Comparison of ENCODE assay signal across 1 cellular context in genomic region chr9:123929870-123930831, GRCh38.
TF ChIP-seq lines count a peak whose summit lies in the region.

Gene DENND1A (minus strand): TSS chr9:123930126. CDS start chr9:123929905, 221 bp downstream.

TF ChIP-seq in HepG2, 621 proteins besides CTCF, POLR2A, EP300 and RAD21 (continued from another document and continues in another):
- peak; percentile 73; the same call in 1 of the 2 replicates for TF ChIP-seq ZBTB2 (CRISPR knock-in tag; IDR thresholded peaks at IDR 0.05; ENCODE audit: low read depth)
- no peak for TF ChIP-seq EHMT2 (IDR thresholded peaks at IDR 0.05; ENCODE audit: borderline replicate concordance, low read depth, low read length)
- peak; percentile 93 for TF ChIP-seq ZFX (CRISPR knock-in tag; IDR thresholded peaks at IDR 0.05; ENCODE audit: low read depth)
- no peak for TF ChIP-seq ARHGAP35 (CRISPR knock-in tag; IDR thresholded peaks at IDR 0.05; ENCODE audit: borderline replicate concordance)
- TF ChIP-seq ZNF670 (CRISPR knock-in tag; IDR thresholded peaks at IDR 0.05; ENCODE audit: borderline replicate concordance), result no peak
- TF ChIP-seq NONO (IDR thresholded peaks at IDR 0.05), result no peak
- 0 out of 2 replicates have a peak, but pooled peaks have one; percentile 16 for TF ChIP-seq NONO (CRISPR knock-in tag; conservative IDR thresholded peaks at IDR 0.05)
- TF ChIP-seq ZMYM2 (CRISPR knock-in tag; IDR thresholded peaks at IDR 0.05), result 0 out of 2 replicates have a peak, but pooled peaks have one; percentile 35
- peak; percentile 23; the same call in 1 of the 2 replicates for TF ChIP-seq SPEN (CRISPR knock-in tag; IDR thresholded peaks at IDR 0.05; ENCODE audit: low read depth)
- no peak for TF ChIP-seq ZNF24 (IDR thresholded peaks at IDR 0.05)
- TF ChIP-seq ZNF460 (CRISPR knock-in tag; IDR thresholded peaks at IDR 0.05; ENCODE audit: borderline replicate concordance), result no peak
- TF ChIP-seq KDM5B (CRISPR knock-in tag; IDR thresholded peaks at IDR 0.05; ENCODE audit: borderline replicate concordance), result peak; percentile 93
- no peak for TF ChIP-seq MBD4 (IDR thresholded peaks at IDR 0.05; ENCODE audit: borderline replicate concordance, low read length)
- no peak for TF ChIP-seq ZFAT (CRISPR knock-in tag; conservative IDR thresholded peaks at IDR 0.05)
- TF ChIP-seq NFIB (CRISPR knock-in tag; IDR thresholded peaks at IDR 0.05; ENCODE audit: borderline replicate concordance), result no peak
- no peak for TF ChIP-seq MTA3 (CRISPR knock-in tag; IDR thresholded peaks at IDR 0.05)
- no peak for TF ChIP-seq ZNF484 (CRISPR knock-in tag; IDR thresholded peaks at IDR 0.05; ENCODE audit: borderline replicate concordance, low read depth)
- peak; percentile 94 for TF ChIP-seq ZNF687 (CRISPR knock-in tag; IDR thresholded peaks at IDR 0.05)
- no peak for TF ChIP-seq ZNF576 (CRISPR knock-in tag; IDR thresholded peaks at IDR 0.05)
- TF ChIP-seq FOXK1 (CRISPR knock-in tag; IDR thresholded peaks at IDR 0.05; ENCODE audit: borderline replicate concordance, low read depth), result no peak
- TF ChIP-seq THYN1 (CRISPR knock-in tag; IDR thresholded peaks at IDR 0.05; ENCODE audit: borderline replicate concordance, low read depth), result no peak
- no peak for TF ChIP-seq AFF4 (CRISPR knock-in tag; IDR thresholded peaks at IDR 0.05)
- 0 out of 2 replicates have a peak, but pooled peaks have one; percentile 24 for TF ChIP-seq ZNF710 (CRISPR knock-in tag; IDR thresholded peaks at IDR 0.05; ENCODE audit: borderline replicate concordance)
- TF ChIP-seq JARID2 (CRISPR knock-in tag; IDR thresholded peaks at IDR 0.05; ENCODE audit: insufficient replicate concordance), result no peak
- TF ChIP-seq ZNF547 (CRISPR knock-in tag; IDR thresholded peaks at IDR 0.05), result no peak
- TF ChIP-seq ZNF792 (CRISPR knock-in tag; IDR thresholded peaks at IDR 0.05), result 0 out of 2 replicates have a peak, but pooled peaks have one; percentile 34
- no peak for TF ChIP-seq ZNF777 (CRISPR knock-in tag; IDR thresholded peaks at IDR 0.05)
- no peak for TF ChIP-seq PAF1 (CRISPR knock-in tag; IDR thresholded peaks at IDR 0.05)
- no peak for TF ChIP-seq CEBPZ (IDR thresholded peaks at IDR 0.05; ENCODE audit: low read length)
- TF ChIP-seq MAF1 (CRISPR knock-in tag; IDR thresholded peaks at IDR 0.05; ENCODE audit: borderline replicate concordance), result no peak
- no peak for TF ChIP-seq GLMP (CRISPR knock-in tag; IDR thresholded peaks at IDR 0.05; ENCODE audit: borderline replicate concordance)
- 0 out of 2 replicates have a peak, but pooled peaks have one; percentile 12 for TF ChIP-seq ZNF766 (CRISPR knock-in tag; IDR thresholded peaks at IDR 0.05; ENCODE audit: borderline replicate concordance)
- no peak for TF ChIP-seq EEA1 (CRISPR knock-in tag; IDR thresholded peaks at IDR 0.05; ENCODE audit: borderline replicate concordance)
- TF ChIP-seq ZBTB8A (CRISPR knock-in tag; IDR thresholded peaks at IDR 0.05; ENCODE audit: borderline replicate concordance, low read depth), result no peak
- no peak for TF ChIP-seq ZBTB42 (CRISPR knock-in tag; IDR thresholded peaks at IDR 0.05)
- no peak; the same call in 1 of the 2 replicates for TF ChIP-seq PAX8 (CRISPR knock-in tag; IDR thresholded peaks at IDR 0.05; ENCODE audit: borderline replicate concordance)
- TF ChIP-seq ATM (IDR thresholded peaks at IDR 0.05; ENCODE audit: borderline replicate concordance), result no peak
- no peak for TF ChIP-seq BORCS8-MEF2B (CRISPR knock-in tag; IDR thresholded peaks at IDR 0.05)
- no peak for TF ChIP-seq HNF4G (IDR thresholded peaks at IDR 0.05; ENCODE audit: borderline replicate concordance, low read depth, low read length)
- TF ChIP-seq HNF4G (CRISPR knock-in tag; IDR thresholded peaks at IDR 0.05; ENCODE audit: borderline replicate concordance, low read depth), result 0 out of 2 replicates have a peak, but pooled peaks have one; percentile 11
- no peak for TF ChIP-seq PCBP2 (optimal IDR thresholded peaks at IDR 0.05; ENCODE audit: low read depth, low read length, poor library complexity, severe bottlenecking)
- TF ChIP-seq ZNF704 (CRISPR knock-in tag; IDR thresholded peaks at IDR 0.05; ENCODE audit: borderline replicate concordance), result peak; percentile 73; the same call in 1 of the 2 replicates
- no peak for TF ChIP-seq ZFP62 (CRISPR knock-in tag; IDR thresholded peaks at IDR 0.05)
- TF ChIP-seq ZFP82 (CRISPR knock-in tag; IDR thresholded peaks at IDR 0.05; ENCODE audit: borderline replicate concordance), result no peak
- TF ChIP-seq ZSCAN22 (CRISPR knock-in tag; IDR thresholded peaks at IDR 0.05), result no peak
- no peak for TF ChIP-seq NFRKB (IDR thresholded peaks at IDR 0.05)
- TF ChIP-seq ZNF580 (CRISPR knock-in tag; IDR thresholded peaks at IDR 0.05; ENCODE audit: borderline replicate concordance, low read depth), result no peak; the same call in 1 of the 2 replicates
- TF ChIP-seq ZNF614 (CRISPR knock-in tag; IDR thresholded peaks at IDR 0.05; ENCODE audit: borderline replicate concordance), result no peak
- TF ChIP-seq ZMYM3 (CRISPR knock-in tag; IDR thresholded peaks at IDR 0.05), result no peak
- TF ChIP-seq PRMT3 (CRISPR knock-in tag; IDR thresholded peaks at IDR 0.05; ENCODE audit: borderline replicate concordance, low read depth), result no peak
